In genomic region chr11:71588319-71588718, GRCh38 we compare ENCODE assay signal across 11 cellular contexts. TPM values are rescaled to one million over a fixed set of nuclear protein-coding genes. Genes with fewer than 3 reads are reported as not detected.
"Had no signal": no experiment of that assay in that cellular context is flagged by ENCODE, and none has a peak within 500 bp of the region (broad histone marks: within the 10 kb centered on the region; RNA-seq: fewer than 3 reads in every experiment).

No MANE protein-coding gene starts in this region.

RNA-seq across cellular contexts. Expression of gene KRTAP5-11, which starts 5.6 kb away (rescaled TPM):
- total RNA-seq: activated CD4-positive, alpha-beta memory T cell treated with anti-CD3 and anti-CD28 coated beads, Interleukin-2, amount 10 ng/mL, durations not matched to agents 7 days and 5 days; activated CD4-positive, alpha-beta T cell treated with anti-CD3 and anti-CD28 coated beads for 36 hours; activated CD8-positive, alpha-beta memory T cell treated with anti-CD3 and anti-CD28 coated beads for 36 hours; activated naive CD4-positive, alpha-beta T cell treated with anti-CD3 and anti-CD28 coated beads for 36 hours; activated T-helper 17 cell treated with anti-CD3 and anti-CD28 coated beads, Interleukin-2, amount 50 U/mL, for 72 hours; astrocyte; LHCN-M2; MCF 10A; Right ventricle myocardium inferior; T-helper 1 cell treated with Interleukin-12 subunit alpha and Interleukin-12 subunit beta and Interleukin-4 antibody, amounts not matched to agents 30 ng/mL and 1 ng/mL, for 36 hours had no signal
- polyA plus RNA-seq: SK-N-SH had no signal

RNA-seq across cellular contexts. Expression of gene KRTAP5-10, which starts 23.0 kb away (rescaled TPM):
- total RNA-seq: activated CD4-positive, alpha-beta T cell treated with anti-CD3 and anti-CD28 coated beads for 36 hours; activated CD8-positive, alpha-beta memory T cell treated with anti-CD3 and anti-CD28 coated beads for 36 hours; activated naive CD4-positive, alpha-beta T cell treated with anti-CD3 and anti-CD28 coated beads for 36 hours; activated T-helper 17 cell treated with anti-CD3 and anti-CD28 coated beads, Interleukin-2, amount 50 U/mL, for 72 hours; astrocyte; LHCN-M2; MCF 10A; Right ventricle myocardium inferior; T-helper 1 cell treated with Interleukin-12 subunit alpha and Interleukin-12 subunit beta and Interleukin-4 antibody, amounts not matched to agents 30 ng/mL and 1 ng/mL, for 36 hours had no signal
- polyA plus RNA-seq: SK-N-SH had no signal

RNA-seq across cellular contexts. Expression of gene KRTAP5-9, which starts 40.1 kb away (rescaled TPM):
- total RNA-seq: activated CD4-positive, alpha-beta memory T cell treated with anti-CD3 and anti-CD28 coated beads, Interleukin-2, amount 10 ng/mL, durations not matched to agents 7 days and 5 days; activated CD8-positive, alpha-beta memory T cell treated with anti-CD3 and anti-CD28 coated beads for 36 hours; activated naive CD4-positive, alpha-beta T cell treated with anti-CD3 and anti-CD28 coated beads for 36 hours; astrocyte; LHCN-M2; MCF 10A; Right ventricle myocardium inferior; T-helper 1 cell treated with Interleukin-12 subunit alpha and Interleukin-12 subunit beta and Interleukin-4 antibody, amounts not matched to agents 30 ng/mL and 1 ng/mL, for 36 hours had no signal
- polyA plus RNA-seq: SK-N-SH had no signal

RNA-seq across cellular contexts. Expression of gene KRTAP5-8, which starts 50.5 kb away (rescaled TPM):
- total RNA-seq: activated CD4-positive, alpha-beta memory T cell treated with anti-CD3 and anti-CD28 coated beads, Interleukin-2, amount 10 ng/mL, durations not matched to agents 7 days and 5 days; activated CD4-positive, alpha-beta T cell treated with anti-CD3 and anti-CD28 coated beads for 36 hours; activated CD8-positive, alpha-beta memory T cell treated with anti-CD3 and anti-CD28 coated beads for 36 hours; activated naive CD4-positive, alpha-beta T cell treated with anti-CD3 and anti-CD28 coated beads for 36 hours; astrocyte; LHCN-M2; MCF 10A; Right ventricle myocardium inferior had no signal
- polyA plus RNA-seq: SK-N-SH had no signal
